ENCODE assay signal across 13 cellular contexts in genomic region chr10:121159670-121160069, GRCh38.
DNase-seq lines count a peak whose midpoint lies in the region; ATAC-seq, FAIRE-seq and TF ChIP-seq lines count a peak whose summit lies in the region.
"Had no signal": no experiment of that assay in that cellular context is flagged by ENCODE, and none has a peak within 500 bp of the region (broad histone marks: within the 10 kb centered on the region; RNA-seq: fewer than 3 reads in every experiment).

No MANE protein-coding gene starts in this region.

- DNase-seq in Daoy (ENCODE audit: low read depth), result peak; percentile 67
- DNase-seq in bronchial epithelial cell (ENCODE audit: low read depth), result peak; percentile 96
- DNase-seq in NCI-H446 (lab: John Stamatoyannopoulos, UW), result no peak
- DNase-seq in left lung, result no peak
- DNase-seq in NOMO-1 treated with DMSO at 0.1 percent for 48 hours (lab: John Stamatoyannopoulos, UW; ENCODE audit: unreplicated experiment), result no peak
- DNase-seq in hepatic stellate cell (ENCODE audit: low spot score), result no peak
- DNase-seq: activated naive CD4-positive, alpha-beta T cell treated with Interleukin-2 at 50 U/mL for 16 hours; DMS 273 treated with DMSO at 0.1 percent for 48 hours; NCI-H1092; NCI-H2107; T-helper 9 cell had no signal

- H2AFZ ChIP-seq in KMS-11 (ENCODE audit: low read depth), result no peak overlapping the region

- no peaks in the 10 kb centered on the region for H3K9me3 ChIP-seq in left lung

- no peaks in the 10 kb centered on the region for H3K36me3 ChIP-seq in KMS-11 (ENCODE audit: insufficient read depth)
- H3K36me3 ChIP-seq in bronchial epithelial cell (ENCODE audit: control insufficient read depth, insufficient read depth, low read length), result no peaks in the 10 kb centered on the region
- H3K36me3 ChIP-seq in left lung, result no peaks in the 10 kb centered on the region

- no peak overlapping the region for H3K9ac ChIP-seq in KMS-11

- intact Hi-C loops in left lung (cut with DNase I), result no loop called here

- H3K4me2 ChIP-seq in KMS-11, result peak overlapping the region; percentile 51

- H3K27ac ChIP-seq in KMS-11 (peak overlapping the region; percentile 30; the same call in 1 of the 2 replicates), left lung (no peak overlapping the region)

- peak; percentile 46 for ATAC-seq in GM18861 (IDR thresholded peaks at IDR 0.05; ENCODE audit: unreplicated experiment)
- ATAC-seq in left lung, result no peak

- H3K27me3 ChIP-seq in KMS-11 (ENCODE audit: insufficient read depth, low read depth) (no peaks in the 10 kb centered on the region), bronchial epithelial cell (ENCODE audit: control insufficient read depth, insufficient read depth, low read length) (no peaks in the 10 kb centered on the region), left lung (no peaks in the 10 kb centered on the region)

- no peaks in the 10 kb centered on the region for H3K79me2 ChIP-seq in KMS-11 (ENCODE audit: insufficient read depth, low read depth)

- TF ChIP-seq CTCF in KMS-11 (conservative IDR thresholded peaks at IDR 0.05; ENCODE audit: low read depth, low read length) (no peak), bronchial epithelial cell (IDR thresholded peaks at IDR 0.05; ENCODE audit: insufficient read depth, low read length, severe bottlenecking) (no peak), left lung (IDR thresholded peaks at IDR 0.05) (no peak)

- no peak overlapping the region for H3K4me3 ChIP-seq in KMS-11 (IDR thresholded peaks at IDR 0.05; ENCODE audit: insufficient read depth, low read depth, low read length)
- no peak overlapping the region for H3K4me3 ChIP-seq in bronchial epithelial cell (ENCODE audit: low read depth, low read length)
- no peak overlapping the region for H3K4me3 ChIP-seq in left lung

- H4K20me1 ChIP-seq in KMS-11 (ENCODE audit: insufficient read depth), result no peaks in the 10 kb centered on the region

- no peak for FAIRE-seq in bronchial epithelial cell (lab: Jason Lieb, UNC)

- H3K4me1 ChIP-seq in KMS-11 (ENCODE audit: low read depth, poor library complexity, severe bottlenecking), result peaks cover 30% of the 10 kb centered on the region
- H3K4me1 ChIP-seq in left lung, result no peaks in the 10 kb centered on the region

Comparison
In these comparisons a context has a peak if more than half of its experiments do, and no peak if none do; other contexts are left out.
1. DNase-seq: peak in Daoy (single experiment) and bronchial epithelial cell (single experiment); none in NCI-H446 (0 of 2), left lung (0 of 2), NOMO-1 treated with DMSO at 0.1 percent for 48 hours (single experiment) and hepatic stellate cell (single experiment).